ENCODE assay signal across 32 cellular contexts in genomic region chr14:34171431-34171830, GRCh38.
"Had no signal": no experiment of that assay in that cellular context is flagged by ENCODE, and none has a peak within 500 bp of the region (broad histone marks: within the 10 kb centered on the region; RNA-seq: fewer than 3 reads in every experiment).

No MANE protein-coding gene starts in this region.

- H3K36me3 Mint-ChIP-seq: activated naive CD8-positive, alpha-beta T cell; WTC11 had no signal

- H3K27ac ChIP-seq: body of pancreas, breast epithelium, coronary artery, dorsolateral prefrontal cortex, esophagus muscularis mucosa, foreskin keratinocyte, gastrocnemius medialis, heart left ventricle had no signal

- H3K27me3 ChIP-seq: body of pancreas, breast epithelium, dorsolateral prefrontal cortex, esophagus muscularis mucosa, foreskin keratinocyte, gastrocnemius medialis, heart left ventricle had no signal

- H3K4me1 Mint-ChIP-seq: activated CD4-positive, alpha-beta memory T cell treated with anti-CD3 and anti-CD28 coated beads, Interleukin-2, amount 10 ng/mL, durations not matched to agents 7 days and 5 days; activated CD4-positive, alpha-beta T cell treated with anti-CD3 and anti-CD28 coated beads, Interleukin-2, amount 10 ng/mL, durations not matched to agents 7 days and 5 days; central memory CD8-positive, alpha-beta T cell; endodermal cell; WTC11 had no signal

- H3K4me3 Mint-ChIP-seq: activated CD4-positive, alpha-beta memory T cell treated with anti-CD3 and anti-CD28 coated beads, Interleukin-2, amount 10 ng/mL, durations not matched to agents 7 days and 5 days; activated CD4-positive, alpha-beta T cell treated with anti-CD3 and anti-CD28 coated beads, Interleukin-2, amount 10 ng/mL, durations not matched to agents 7 days and 5 days; activated naive CD8-positive, alpha-beta T cell; activated T-cell treated with anti-CD3 and anti-CD28 coated beads, Interleukin-2, amount 50 U/mL, for 24 hours; activated T-helper 17 cell treated with anti-CD3 and anti-CD28 coated beads, Interleukin-2, amount 50 U/mL, for 72 hours; central memory CD8-positive, alpha-beta T cell; dendritic cell treated with granulocyte-macrophage colony-stimulating factor and Interleukin-4, amounts not matched to agents 40 ng/mL and 50 ng/mL, for 4 days; endodermal cell; WTC11 had no signal

- H3K9me3 Mint-ChIP-seq: activated CD4-positive, alpha-beta memory T cell treated with anti-CD3 and anti-CD28 coated beads, Interleukin-2, amount 10 ng/mL, durations not matched to agents 7 days and 5 days; activated CD4-positive, alpha-beta T cell treated with anti-CD3 and anti-CD28 coated beads, Interleukin-2, amount 10 ng/mL, durations not matched to agents 7 days and 5 days; activated T-cell treated with anti-CD3 and anti-CD28 coated beads, Interleukin-2, amount 50 U/mL, for 24 hours; activated T-helper 17 cell treated with anti-CD3 and anti-CD28 coated beads, Interleukin-2, amount 50 U/mL, for 72 hours; central memory CD8-positive, alpha-beta T cell; dendritic cell treated with granulocyte-macrophage colony-stimulating factor and Interleukin-4, amounts not matched to agents 40 ng/mL and 50 ng/mL, for 4 days; endodermal cell; WTC11 had no signal

- H3K27ac Mint-ChIP-seq: activated CD4-positive, alpha-beta memory T cell treated with anti-CD3 and anti-CD28 coated beads, Interleukin-2, amount 10 ng/mL, durations not matched to agents 7 days and 5 days; activated CD4-positive, alpha-beta T cell treated with anti-CD3 and anti-CD28 coated beads, Interleukin-2, amount 10 ng/mL, durations not matched to agents 7 days and 5 days; activated naive CD8-positive, alpha-beta T cell; activated T-cell treated with anti-CD3 and anti-CD28 coated beads, Interleukin-2, amount 50 U/mL, for 24 hours; activated T-helper 17 cell treated with anti-CD3 and anti-CD28 coated beads, Interleukin-2, amount 50 U/mL, for 72 hours; dendritic cell treated with granulocyte-macrophage colony-stimulating factor and Interleukin-4, amounts not matched to agents 40 ng/mL and 50 ng/mL, for 4 days; endodermal cell; WTC11 had no signal

- H3K36me3 ChIP-seq: breast epithelium, esophagus muscularis mucosa, gastrocnemius medialis, heart left ventricle had no signal

- DNase-seq: activated CD4-positive, alpha-beta memory T cell treated with anti-CD3 and anti-CD28 coated beads, Interleukin-2, amount 10 ng/mL, durations not matched to agents 7 days and 5 days; activated CD4-positive, alpha-beta T cell treated with anti-CD3 and anti-CD28 coated beads for 1 hour; activated CD4-positive, alpha-beta T cell treated with anti-CD3 and anti-CD28 coated beads for 4 hours; activated CD4-positive, alpha-beta T cell treated with anti-CD3 and anti-CD28 coated beads, Interleukin-2, amount 10 ng/mL, durations not matched to agents 7 days and 5 days; activated CD4-positive, alpha-beta T cell treated with anti-CD3 and anti-CD28 coated beads, Interleukin-2, amount 50 U/mL, for 4 hours; activated CD8-positive, alpha-beta memory T cell treated with anti-CD3 and anti-CD28 coated beads, Interleukin-2, amount 50 U/mL, for 48 hours; activated effector memory CD4-positive, alpha-beta T cell treated with Interleukin-2 at 50 U/mL for 16 hours; activated gamma-delta T cell treated with Interleukin-2 at 50 U/mL for 16 hours; activated naive CD4-positive, alpha-beta T cell treated with anti-CD3 and anti-CD28 coated beads, Interleukin-2, amount 50 U/mL, for 16 hours; activated naive CD4-positive, alpha-beta T cell treated with Interleukin-2 at 50 U/mL for 16 hours; activated T-cell treated with anti-CD3 and anti-CD28 coated beads for 4 hours; activated T-cell treated with anti-CD3 and anti-CD28 coated beads, Interleukin-2, amount 50 U/mL, for 24 hours; amniotic stem cell; aorta; body of pancreas; dorsolateral prefrontal cortex; effector memory CD4-positive, alpha-beta T cell; endodermal cell; erythroblast; foreskin keratinocyte; gastrocnemius medialis; glutamatergic neuron; heart left ventricle; T-helper 2 cell had no signal

- H3K27me3 Mint-ChIP-seq: activated naive CD8-positive, alpha-beta T cell; activated T-cell treated with anti-CD3 and anti-CD28 coated beads, Interleukin-2, amount 50 U/mL, for 24 hours; activated T-helper 17 cell treated with anti-CD3 and anti-CD28 coated beads, Interleukin-2, amount 50 U/mL, for 72 hours; central memory CD8-positive, alpha-beta T cell had no signal

- H3K4me3 ChIP-seq: body of pancreas, breast epithelium, coronary artery, dorsolateral prefrontal cortex, esophagus muscularis mucosa, gastrocnemius medialis, heart left ventricle had no signal

- H3K4me1 ChIP-seq: breast epithelium had no signal

- ATAC-seq: activated T-helper 17 cell treated with anti-CD3 and anti-CD28 coated beads, Interleukin-2, amount 50 U/mL, for 72 hours; body of pancreas; foreskin keratinocyte; gastrocnemius medialis; heart left ventricle; WTC11 had no signal
